ENCODE assay signal across 9 cellular contexts in genomic region chr22:43826142-43827093, GRCh38. TPM values are rescaled to one million over a fixed set of nuclear protein-coding genes. Genes with fewer than 3 reads are reported as not detected.
DNase-seq lines count a peak whose midpoint lies in the region; ATAC-seq and TF ChIP-seq lines count a peak whose summit lies in the region.
"Had no signal": no experiment of that assay in that cellular context is flagged by ENCODE, and none has a peak within 500 bp of the region (broad histone marks: within the 10 kb centered on the region; RNA-seq: fewer than 3 reads in every experiment).

No MANE protein-coding gene starts in this region.

- TF ChIP-seq EP300 in Ishikawa (IDR thresholded peaks at IDR 0.05; ENCODE audit: borderline replicate concordance): no peak

- H3K27ac ChIP-seq in brain microvascular endothelial cell: no peak overlapping the region
- H3K27ac ChIP-seq: neural progenitor cell had no signal

- TF ChIP-seq RAD21 in Ishikawa (IDR thresholded peaks at IDR 0.05; ENCODE audit: low read depth): peak; percentile 43

- H3K27me3 ChIP-seq in brain microvascular endothelial cell (replicated peaks): no peaks in the 10 kb centered on the region
- H3K27me3 ChIP-seq: neural progenitor cell had no signal

- H3K4me3 ChIP-seq in brain microvascular endothelial cell (ENCODE audit: low read depth, low read length): no peak overlapping the region
- H3K4me3 ChIP-seq: neural progenitor cell had no signal

- DNase-seq in COLO829 (ENCODE audit: low spot score) (peak; percentile 36), brain microvascular endothelial cell (peak; percentile 63), mucosa of gallbladder (ENCODE audit: low spot score) (peak; percentile 22), T-helper 9 cell (no peak)

- ATAC-seq in GM21367 (IDR thresholded peaks at IDR 0.05; ENCODE audit: unreplicated experiment): no peak
- ATAC-seq in HG03442 (IDR thresholded peaks at IDR 0.05; ENCODE audit: unreplicated experiment): no peak
- ATAC-seq in activated CD4-positive, CD25-positive, alpha-beta regulatory T cell treated with anti-CD3 and anti-CD28 coated beads, Interleukin-2, amount 50 U/mL, for 24 hours: no peak

- peak; percentile 47 for TF ChIP-seq CTCF in brain microvascular endothelial cell (IDR thresholded peaks at IDR 0.05; ENCODE audit: low read depth, low read length, missing control alignments)

- no peaks in the 10 kb centered on the region for H3K36me3 ChIP-seq in brain microvascular endothelial cell (replicated peaks)
- H3K36me3 ChIP-seq: neural progenitor cell had no signal

- in situ Hi-C loops in brain microvascular endothelial cell (cut with HindIII; ENCODE audit: low pct_ligation_motif_present, low sequenced_read_pairs): no loop called here

TF ChIP-seq in Ishikawa, 13 proteins besides CTCF, POLR2A, EP300 and RAD21:
- TF ChIP-seq YY1 (IDR thresholded peaks at IDR 0.05; ENCODE audit: low read depth): no peak
- no peak for TF ChIP-seq CREB1 (IDR thresholded peaks at IDR 0.05; ENCODE audit: low read depth)
- no peak for TF ChIP-seq ZBTB7A (IDR thresholded peaks at IDR 0.05; ENCODE audit: low read depth)
- no peak for TF ChIP-seq EGR1 (IDR thresholded peaks at IDR 0.05)
- no peak for TF ChIP-seq CEBPB (IDR thresholded peaks at IDR 0.05)
- TF ChIP-seq MAX (IDR thresholded peaks at IDR 0.05): no peak
- TF ChIP-seq TAF1 (IDR thresholded peaks at IDR 0.05; ENCODE audit: low read depth): no peak
- no peak for TF ChIP-seq NFIC (IDR thresholded peaks at IDR 0.05)
- TF ChIP-seq REST (IDR thresholded peaks at IDR 0.05; ENCODE audit: low read depth): no peak
- TF ChIP-seq USF1 (IDR thresholded peaks at IDR 0.05): no peak
- TF ChIP-seq TCF12 (IDR thresholded peaks at IDR 0.05; ENCODE audit: low read depth): no peak
- no peak for TF ChIP-seq TEAD4 (IDR thresholded peaks at IDR 0.05)
- TF ChIP-seq FOXM1 (IDR thresholded peaks at IDR 0.05; ENCODE audit: borderline replicate concordance, low read depth): no peak

RNA-seq across cellular contexts. Expression of gene EFCAB6, which starts 14.3 kb away (rescaled TPM):
- 4.1 TPM for total RNA-seq in mucosa of gallbladder

RNA-seq across cellular contexts. Expression of gene SULT4A1, which starts 35.9 kb away (rescaled TPM):
- 0.43 TPM for total RNA-seq in mucosa of gallbladder
